26 cellular contexts compared by ENCODE assay signal in genomic region chr6:37704066-37704465, GRCh38.
"Had no signal": no experiment of that assay in that cellular context is flagged by ENCODE, and none has a peak within 500 bp of the region (broad histone marks: within the 10 kb centered on the region; RNA-seq: fewer than 3 reads in every experiment).

No MANE protein-coding gene starts in this region.

- H3K27ac Mint-ChIP-seq: activated CD4-positive, alpha-beta T cell treated with anti-CD3 and anti-CD28 coated beads for 36 hours had no signal

- H3K27ac ChIP-seq: colonic mucosa had no signal

- H3K4me1 ChIP-seq: colonic mucosa had no signal

- H3K27me3 ChIP-seq: dorsolateral prefrontal cortex, esophagus muscularis mucosa, gastrocnemius medialis, testis had no signal

- H3K36me3 ChIP-seq: colonic mucosa, esophagus muscularis mucosa, gastrocnemius medialis, left ventricle myocardium inferior, prostate gland, spleen had no signal

- H3K36me3 Mint-ChIP-seq: type B pancreatic cell had no signal

- H3K4me3 ChIP-seq: colonic mucosa, testis had no signal

- H3K27me3 Mint-ChIP-seq: activated B cell treated with CpG ODN at 0.5 μM for 24 hours; activated T-cell treated with anti-CD3 and anti-CD28 coated beads, Interleukin-2, amount 50 U/mL, for 24 hours had no signal

- FAIRE-seq: bronchial epithelial cell had no signal

- ATAC-seq: activated CD4-positive, alpha-beta T cell treated with anti-CD3 and anti-CD28 coated beads for 36 hours; activated T-helper 17 cell treated with anti-CD3 and anti-CD28 coated beads, Interleukin-2, amount 50 U/mL, for 72 hours; effector memory CD8-positive, alpha-beta T cell had no signal

- H3K9me3 ChIP-seq: colonic mucosa, esophagus muscularis mucosa, gastrocnemius medialis, left ventricle myocardium inferior, prostate gland, spleen, testis had no signal

- DNase-seq: activated B cell treated with CpG ODN at 0.5 μM for 24 hours; activated CD4-positive, alpha-beta T cell treated with anti-CD3 and anti-CD28 coated beads for 36 hours; activated CD4-positive, alpha-beta T cell treated with anti-CD3 and anti-CD28 coated beads, Interleukin-2, amount 50 U/mL, for 4 hours; activated CD8-positive, alpha-beta memory T cell treated with anti-CD3 and anti-CD28 coated beads for 24 hours; activated CD8-positive, alpha-beta memory T cell treated with anti-CD3 and anti-CD28 coated beads, Interleukin-2, amount 50 U/mL, for 4 hours; activated T-cell treated with anti-CD3 and anti-CD28 coated beads, Interleukin-2, amount 50 U/mL, for 24 hours; amygdala; colonic mucosa; dorsolateral prefrontal cortex; effector memory CD8-positive, alpha-beta T cell; gastrocnemius medialis; hippocampal formation; kidney glomerular epithelial cell; left ventricle myocardium inferior; occipital lobe; spleen; stimulated activated CD4-positive, alpha-beta T cell treated with anti-CD3 and anti-CD28 coated beads, Interleukin-4, amount 100 ng/mL, for 1 hour; stimulated activated naive CD4-positive, alpha-beta T cell; T-helper 9 cell; testis had no signal

- H3K9me3 Mint-ChIP-seq: activated B cell treated with CpG ODN at 0.5 μM for 24 hours; activated T-cell treated with anti-CD3 and anti-CD28 coated beads, Interleukin-2, amount 50 U/mL, for 24 hours; activated T-helper 17 cell treated with anti-CD3 and anti-CD28 coated beads, Interleukin-2, amount 50 U/mL, for 72 hours; effector memory CD8-positive, alpha-beta T cell; nephron; type B pancreatic cell had no signal
